ENCODE assay signal across 19 cellular contexts in genomic region chr19:40381321-40381720, GRCh38. TPM values are rescaled to one million over a fixed set of nuclear protein-coding genes. Genes with fewer than 3 reads are reported as not detected.
DNase-seq lines count a peak whose midpoint lies in the region; ATAC-seq and TF ChIP-seq lines count a peak whose summit lies in the region.
"Had no signal": no experiment of that assay in that cellular context is flagged by ENCODE, and none has a peak within 500 bp of the region (broad histone marks: within the 10 kb centered on the region; RNA-seq: fewer than 3 reads in every experiment).

No MANE protein-coding gene starts in this region.

- peak overlapping the region; percentile 39 for H3K27ac Mint-ChIP-seq in central memory CD8-positive, alpha-beta T cell (ENCODE audit: low read depth)
- H3K27ac Mint-ChIP-seq in neural crest cell (ENCODE audit: unreplicated experiment), result no peak overlapping the region
- no peak overlapping the region for H3K27ac Mint-ChIP-seq in nephron progenitor cell
- H3K27ac Mint-ChIP-seq: activated B cell treated with CpG ODN at 0.5 μM for 24 hours; dendritic cell treated with granulocyte-macrophage colony-stimulating factor and Interleukin-4, amounts not matched to agents 40 ng/mL and 50 ng/mL, for 4 days had no signal

- no peak for DNase-seq in central memory CD8-positive, alpha-beta T cell (ENCODE audit: low spot score in 2 of 2)
- DNase-seq in neural crest cell (ENCODE audit: low read depth, low spot score), result no peak
- DNase-seq in NCI-H1694 treated with DMSO at 0.1 percent for 48 hours (lab: John Stamatoyannopoulos, UW), result no peak
- no peak for DNase-seq in NCI-H187 treated with DMSO at 0.1 percent for 48 hours (lab: John Stamatoyannopoulos, UW)
- DNase-seq in nephron progenitor cell, result no peak
- DNase-seq: activated B cell treated with CpG ODN at 0.5 μM for 24 hours; activated effector memory CD4-positive, alpha-beta T cell treated with Interleukin-2 at 50 U/mL for 16 hours; aorta; DMS53; NCI-H1048; NCI-H2107; NCI-H69; stimulated activated CD4-positive, alpha-beta T cell treated with anti-CD3 and anti-CD28 coated beads, Interleukin-4, amount 100 ng/mL, for 4 hours had no signal

- H3K4me3 ChIP-seq in HEK293 (ENCODE audit: low read depth, low read length), result no peak overlapping the region
- H3K4me3 ChIP-seq: BLaER1 treated with 17β-estradiol and CSF1 and Interleukin-3, amounts not matched to agents 10 nM and 100 nM; esophagus muscularis mucosa; hepatocyte; thoracic aorta had no signal

- ATAC-seq in central memory CD8-positive, alpha-beta T cell (replicated peaks; ENCODE audit: extremely low read depth, poor library complexity, severe bottlenecking), result no peak

- no peaks in the 10 kb centered on the region for H3K4me1 ChIP-seq in HEK293 (ENCODE audit: control insufficient read depth, insufficient read depth, low read length)
- H3K4me1 ChIP-seq: esophagus muscularis mucosa had no signal

- POLR2A ChIA-PET in HEK293 (lab: Yijun Ruan, JAX), result interaction anchor here (1.0 to 2.6 kb wide), 4 partner anchors 16 to 45 kb away, joined by 4 to 10 read pairs (median 8); partner anchors contain the start of genes C19orf47, PLD3 and SERTAD1

- CTCF ChIA-PET in HEK293 (lab: Yijun Ruan, JAX), result interaction anchor here (0.6 to 3.3 kb wide), 3 partner anchors 65 to 186 kb away, joined by 3 to 14 read pairs (median 4); no protein-coding TSS in a partner anchor

- H3K4me1 Mint-ChIP-seq in central memory CD8-positive, alpha-beta T cell, result no peaks in the 10 kb centered on the region
- H3K4me1 Mint-ChIP-seq in neural crest cell (no peaks in the 10 kb centered on the region), nephron progenitor cell (no peaks in the 10 kb centered on the region)
- H3K4me1 Mint-ChIP-seq: activated B cell treated with CpG ODN at 0.5 μM for 24 hours had no signal

- H3K4me3 Mint-ChIP-seq in central memory CD8-positive, alpha-beta T cell, result no peak overlapping the region
- H3K4me3 Mint-ChIP-seq in neural crest cell, result no peak overlapping the region
- no peak overlapping the region for H3K4me3 Mint-ChIP-seq in nephron progenitor cell
- H3K4me3 Mint-ChIP-seq: activated B cell treated with CpG ODN at 0.5 μM for 24 hours; dendritic cell treated with granulocyte-macrophage colony-stimulating factor and Interleukin-4, amounts not matched to agents 40 ng/mL and 50 ng/mL, for 4 days had no signal

- H3K27me3 Mint-ChIP-seq in central memory CD8-positive, alpha-beta T cell, result no peaks in the 10 kb centered on the region
- H3K27me3 Mint-ChIP-seq in neural crest cell (ENCODE audit: low read depth) (no peaks in the 10 kb centered on the region), nephron progenitor cell (ENCODE audit: low read depth, poor library complexity) (peaks cover 6% of the 10 kb centered on the region)
- H3K27me3 Mint-ChIP-seq: activated B cell treated with CpG ODN at 0.5 μM for 24 hours had no signal

- no peaks in the 10 kb centered on the region for H3K9me3 Mint-ChIP-seq in central memory CD8-positive, alpha-beta T cell
- H3K9me3 Mint-ChIP-seq in neural crest cell, result no peaks in the 10 kb centered on the region
- no peaks in the 10 kb centered on the region for H3K9me3 Mint-ChIP-seq in nephron progenitor cell
- H3K9me3 Mint-ChIP-seq: activated B cell treated with CpG ODN at 0.5 μM for 24 hours; dendritic cell treated with granulocyte-macrophage colony-stimulating factor and Interleukin-4, amounts not matched to agents 40 ng/mL and 50 ng/mL, for 4 days had no signal

- peaks cover 3 to 32% of the 10 kb centered on the region in 2 experiments; a peak in 2 of 3 replicates for H3K36me3 ChIP-seq in HEK293 (ENCODE audit: control insufficient read depth in 2 of 2, insufficient read depth in 1 of 2, low read length in 2 of 2)

- H3K9me3 ChIP-seq in HEK293 (ENCODE audit: control insufficient read depth, insufficient read depth, low read depth, low read length), result no peaks in the 10 kb centered on the region
- H3K9me3 ChIP-seq: BLaER1 treated with 17β-estradiol and CSF1 and Interleukin-3, amounts not matched to agents 10 nM and 100 nM; esophagus muscularis mucosa; thoracic aorta had no signal

- no peak overlapping the region for H3K27ac ChIP-seq in HEK293 (ENCODE audit: extremely low read depth, low read depth, low read length)
- H3K27ac ChIP-seq: BLaER1 treated with 17β-estradiol and CSF1 and Interleukin-3, amounts not matched to agents 10 nM and 100 nM; esophagus muscularis mucosa; hepatocyte; thoracic aorta had no signal

- H3K36me3 Mint-ChIP-seq in central memory CD8-positive, alpha-beta T cell (ENCODE audit: insufficient read depth), result peaks cover 3% of the 10 kb centered on the region
- H3K36me3 Mint-ChIP-seq in neural crest cell (ENCODE audit: low read depth) (no peaks in the 10 kb centered on the region), nephron progenitor cell (ENCODE audit: low read depth) (no peaks in the 10 kb centered on the region)

- TF ChIP-seq CTCF in HEK293 (tag by site-specific recombination; IDR thresholded peaks at IDR 0.05) (peak; percentile 61), neural crest cell (conservative IDR thresholded peaks at IDR 0.05) (peak; percentile 34), nephron progenitor cell (IDR thresholded peaks at IDR 0.05) (no peak)

TF ChIP-seq in HEK293, 187 proteins besides CTCF, POLR2A, EP300 and RAD21:
- no peak for TF ChIP-seq ELK4 (IDR thresholded peaks at IDR 0.05; ENCODE audit: borderline replicate concordance, low read depth, low read length)
- no peak for TF ChIP-seq ZNF785 (tag by site-specific recombination; IDR thresholded peaks at IDR 0.05)
- TF ChIP-seq ZSCAN5A (tag by site-specific recombination; IDR thresholded peaks at IDR 0.05), result no peak
- no peak for TF ChIP-seq PBX3 (CRISPR knock-in tag; IDR thresholded peaks at IDR 0.05)
- TF ChIP-seq ZNF571 (tag by site-specific recombination; IDR thresholded peaks at IDR 0.05), result no peak
- no peak for TF ChIP-seq ZNF37A (tag by site-specific recombination; IDR thresholded peaks at IDR 0.05)
- TF ChIP-seq ZNF2 (tag by site-specific recombination; IDR thresholded peaks at IDR 0.05), result no peak
- TF ChIP-seq SETDB1 (IDR thresholded peaks at IDR 0.05; ENCODE audit: insufficient read length, low read length), result no peak

RNA-seq across cellular contexts. Expression of gene HIPK4, which starts 8.7 kb away (rescaled TPM):
- 0.11 and 0.30 TPM in 2 replicates for total RNA-seq in neural crest cell
- total RNA-seq: thoracic aorta had no signal

RNA-seq across cellular contexts. Expression of gene PRX, which starts 31.9 kb away (rescaled TPM):
- 2.8 and 2.9 TPM in 2 replicates for total RNA-seq in neural crest cell

RNA-seq across cellular contexts. Expression of gene PLD3, which starts 32.8 kb away (rescaled TPM):
- total RNA-seq in neural crest cell, result 200 and 208 TPM in 2 replicates

RNA-seq across cellular contexts. Expression of gene C19orf47, which starts 33.1 kb away (rescaled TPM):
- total RNA-seq in neural crest cell, result 19.0 and 21.0 TPM in 2 replicates

RNA-seq across cellular contexts. Expression of gene SERTAD1, which starts 44.5 kb away (rescaled TPM):
- total RNA-seq in neural crest cell, result 3.2 and 3.3 TPM in 2 replicates
